In the genomic region with DNA sequence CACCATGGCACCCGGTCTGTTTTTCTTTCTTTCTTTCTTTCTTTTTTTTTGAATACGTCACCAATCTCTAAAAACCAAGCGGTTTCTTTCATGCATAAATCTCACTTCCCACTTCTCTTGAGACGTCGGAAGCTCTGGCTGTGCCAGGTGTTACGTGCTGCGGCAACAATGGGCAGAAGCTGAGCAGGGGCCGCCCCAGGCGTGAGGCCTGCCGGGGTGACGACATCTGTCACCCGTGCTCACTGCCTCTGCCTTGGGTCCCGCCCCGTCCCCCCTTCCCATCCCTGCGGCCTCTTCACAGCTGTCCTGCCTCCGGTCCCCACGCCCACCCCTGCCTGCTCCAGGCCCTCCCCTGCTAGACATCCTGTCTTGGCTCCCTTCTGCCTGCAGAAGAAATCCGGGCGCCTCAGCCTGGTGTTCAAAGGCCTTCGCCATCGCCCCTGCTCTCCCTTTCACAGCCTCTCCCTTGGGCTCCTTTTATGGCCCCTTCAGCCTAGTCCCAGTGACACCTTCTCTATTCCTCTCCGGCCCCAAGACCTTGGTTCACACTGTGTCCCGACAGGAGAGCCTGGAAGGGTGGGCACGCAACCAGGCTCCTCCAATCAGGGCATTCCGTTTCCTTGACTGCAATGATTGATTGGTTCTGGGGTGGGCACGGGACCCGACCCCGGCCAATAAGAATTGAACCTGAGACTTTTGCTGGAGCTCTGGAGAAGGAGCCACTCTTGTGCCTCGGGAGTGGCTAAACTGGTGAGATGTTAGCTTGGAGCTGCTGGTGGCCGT, we compare ENCODE assay signal across 10 cellular contexts. TPM values are rescaled to one million over a fixed set of nuclear protein-coding genes. Genes with fewer than 3 reads are reported as not detected.
DNase-seq lines count a peak whose midpoint lies in the region; ATAC-seq and TF ChIP-seq lines count a peak whose summit lies in the region.
"Had no signal": no experiment of that assay in that cellular context is flagged by ENCODE, and none has a peak within 500 bp of the region (broad histone marks: within the 10 kb centered on the region; RNA-seq: fewer than 3 reads in every experiment).

No MANE protein-coding gene starts in this region.

- H3K4me1 ChIP-seq in CD4-positive, alpha-beta memory T cell (ENCODE audit: insufficient read depth, low read length): peaks cover 34% of the 10 kb centered on the region

- H3K4me1 Mint-ChIP-seq in CD4-positive, alpha-beta memory T cell: peaks cover 10 to 49% (median 29%) of the 10 kb centered on the region in 4 donors
- 0 out of 2 replicates have a peak, but pooled peaks cover 4% of the 10 kb centered on the region for H3K4me1 Mint-ChIP-seq in HFFc6 (ENCODE audit: low read depth)
- H3K4me1 Mint-ChIP-seq in nephron progenitor cell: peaks cover 23% of the 10 kb centered on the region

- H3K27me3 ChIP-seq in CD4-positive, alpha-beta memory T cell (ENCODE audit: insufficient read depth, low read length): no peaks in the 10 kb centered on the region
- H3K27me3 ChIP-seq: body of pancreas had no signal

- peak overlapping the region; percentile 80 to 97 (median 94) for H3K27ac Mint-ChIP-seq in CD4-positive, alpha-beta memory T cell
- H3K27ac Mint-ChIP-seq in HFFc6 (no peak overlapping the region), nephron progenitor cell (no peak overlapping the region)

- intact Hi-C loops in CD4-positive, alpha-beta memory T cell (cut with micrococcal nuclease): loop anchor here (5.0 to 10.0 kb wide), 2 partner anchors 49 to 163 kb away; no protein-coding TSS in a partner anchor

- H3K9me3 Mint-ChIP-seq in CD4-positive, alpha-beta memory T cell: no peaks in the 10 kb centered on the region
- H3K9me3 Mint-ChIP-seq in HFFc6 (no peaks in the 10 kb centered on the region), nephron progenitor cell (no peaks in the 10 kb centered on the region)

- peak overlapping the region; percentile 48 for H3K27ac ChIP-seq in CD4-positive, alpha-beta memory T cell (ENCODE audit: low read depth, low read length)
- H3K27ac ChIP-seq: body of pancreas had no signal

- no peaks in the 10 kb centered on the region for H3K36me3 Mint-ChIP-seq in CD4-positive, alpha-beta memory T cell
- no peaks in the 10 kb centered on the region for H3K36me3 Mint-ChIP-seq in HFFc6 (ENCODE audit: low read depth)
- H3K36me3 Mint-ChIP-seq in nephron progenitor cell (ENCODE audit: low read depth): no peaks in the 10 kb centered on the region

- no peak for TF ChIP-seq CTCF in HFFc6 (IDR thresholded peaks at IDR 0.05)
- TF ChIP-seq CTCF in nephron progenitor cell (IDR thresholded peaks at IDR 0.05): no peak

- no peaks in the 10 kb centered on the region for H3K36me3 ChIP-seq in CD4-positive, alpha-beta memory T cell (ENCODE audit: insufficient read depth, low read length)

- peak; percentile 68 to 89 (median 75) for DNase-seq in CD4-positive, alpha-beta memory T cell
- DNase-seq in activated CD4-positive, alpha-beta T cell treated with anti-CD3 and anti-CD28 coated beads for 1 hour: peak; percentile 38
- peak; percentile 86 for DNase-seq in germinal center (ENCODE audit: low spot score)
- DNase-seq in stimulated activated naive CD4-positive, alpha-beta T cell treated with Interleukin-2 at 50 U/mL for 16 hours (lab: John Stamatoyannopoulos, UW): peak; percentile 50
- no peak for DNase-seq in HFFc6
- no peak for DNase-seq in nephron progenitor cell

- H3K27me3 Mint-ChIP-seq in CD4-positive, alpha-beta memory T cell: no peaks in the 10 kb centered on the region
- H3K27me3 Mint-ChIP-seq in HFFc6 (ENCODE audit: insufficient read depth) (peaks cover 6% of the 10 kb centered on the region), nephron progenitor cell (ENCODE audit: low read depth, poor library complexity) (peaks cover 16% of the 10 kb centered on the region)

- POLR2A ChIA-PET in CD4-positive, alpha-beta memory T cell (lab: Charles Lee; ENCODE audit: partially characterized antibody): interaction anchor here (1.0 to 3.7 kb wide), 2 partner anchors 53 to 88 kb away, joined by 4 to 22 read pairs; a partner anchor contains a TSS

- H3K4me3 Mint-ChIP-seq in CD4-positive, alpha-beta memory T cell: peak overlapping the region; percentile 29 to 79 (median 58)
- H3K4me3 Mint-ChIP-seq in HFFc6 (no peak overlapping the region), nephron progenitor cell (no peak overlapping the region)

- peak; percentile 76 for ATAC-seq in GM19468 (IDR thresholded peaks at IDR 0.05; ENCODE audit: extremely low read depth, unreplicated experiment)
- ATAC-seq in HG03469 (IDR thresholded peaks at IDR 0.05; ENCODE audit: unreplicated experiment): peak; percentile 49
- ATAC-seq: body of pancreas had no signal

- CTCF ChIA-PET in CD4-positive, alpha-beta memory T cell (lab: Charles Lee; ENCODE audit: partially characterized antibody): interaction anchor here (0.6 to 6.4 kb wide), 3 partner anchors 9 to 174 kb away, joined by 4 to 138 read pairs (median 5); no protein-coding TSS in a partner anchor

- no peaks in the 10 kb centered on the region for H3K9me3 ChIP-seq in CD4-positive, alpha-beta memory T cell (ENCODE audit: control insufficient read depth in 1 of 2, low read length in 2 of 2)
- H3K9me3 ChIP-seq: body of pancreas had no signal

- no peak overlapping the region for H3K4me3 ChIP-seq in CD4-positive, alpha-beta memory T cell (ENCODE audit: low read length in 2 of 2)
- H3K4me3 ChIP-seq: body of pancreas had no signal

RNA-seq across cellular contexts. Expression of a gene that starts 4.8 kb away (rescaled TPM):
- total RNA-seq in CD4-positive, alpha-beta memory T cell: not detected
- polyA plus RNA-seq in CD4-positive, alpha-beta memory T cell: not detected
- under 1 TPM in 1 of 6 experiments, not detected in 5; 0.08 TPM for total RNA-seq in HFFc6 (2021; fragmentation: NEBNext Ultra II Directional; extraction: Animal tissue kit (Norgen Biotek cat#: 25700))
- total RNA-seq: renal cortical epithelial cell had no signal

RNA-seq across cellular contexts. Expression of a gene that starts 18.6 kb away (rescaled TPM):
- total RNA-seq in CD4-positive, alpha-beta memory T cell: 1 to 10 TPM; 3.5 TPM
- polyA plus RNA-seq in CD4-positive, alpha-beta memory T cell: 1 to 10 TPM in 1 of 2 donors, under 1 TPM in 1; 0.18 to 2.6 TPM
- total RNA-seq in HFFc6 (2021; fragmentation: NEBNext Ultra II Directional; extraction: Animal tissue kit (Norgen Biotek cat#: 25700)): 1 to 10 TPM; 5.4 to 6.9 (median 6.0) TPM

RNA-seq across cellular contexts. Expression of a gene that starts 52.8 kb away (rescaled TPM):
- 100 to 1,000 TPM; 157 to 177 TPM for total RNA-seq in CD4-positive, alpha-beta memory T cell
- polyA plus RNA-seq in CD4-positive, alpha-beta memory T cell: 10 to 100 TPM; 34.4 to 89.0 TPM
- total RNA-seq in HFFc6 (2021; fragmentation: NEBNext Ultra II Directional; extraction: Animal tissue kit (Norgen Biotek cat#: 25700)): under 1 TPM; 0.05 to 0.12 (median 0.08) TPM

Comparison
In these comparisons a context has a peak if more than half of its experiments do, and no peak if none do; other contexts are left out.
1. DNase-seq: peak in CD4-positive, alpha-beta memory T cell (5 of 5), activated CD4-positive, alpha-beta T cell treated with anti-CD3 and anti-CD28 coated beads for 1 hour (single experiment), germinal center (single experiment) and stimulated activated naive CD4-positive, alpha-beta T cell treated with Interleukin-2 at 50 U/mL for 16 hours (single experiment); none in HFFc6 (single experiment) and nephron progenitor cell (single experiment).
2. H3K27ac Mint-ChIP-seq: peak in CD4-positive, alpha-beta memory T cell (7 of 7); none in HFFc6 (single experiment) and nephron progenitor cell (single experiment).
3. H3K4me3 Mint-ChIP-seq: peak in CD4-positive, alpha-beta memory T cell (8 of 8); none in HFFc6 (single experiment) and nephron progenitor cell (single experiment).
4. RNA of a gene that starts 52.8 kb away (total RNA-seq): 157 to 177 TPM in CD4-positive, alpha-beta memory T cell; 0.05 to 0.12 TPM in HFFc6; every median in the first group is over 100 times any median in the second.